In the genomic region with DNA sequence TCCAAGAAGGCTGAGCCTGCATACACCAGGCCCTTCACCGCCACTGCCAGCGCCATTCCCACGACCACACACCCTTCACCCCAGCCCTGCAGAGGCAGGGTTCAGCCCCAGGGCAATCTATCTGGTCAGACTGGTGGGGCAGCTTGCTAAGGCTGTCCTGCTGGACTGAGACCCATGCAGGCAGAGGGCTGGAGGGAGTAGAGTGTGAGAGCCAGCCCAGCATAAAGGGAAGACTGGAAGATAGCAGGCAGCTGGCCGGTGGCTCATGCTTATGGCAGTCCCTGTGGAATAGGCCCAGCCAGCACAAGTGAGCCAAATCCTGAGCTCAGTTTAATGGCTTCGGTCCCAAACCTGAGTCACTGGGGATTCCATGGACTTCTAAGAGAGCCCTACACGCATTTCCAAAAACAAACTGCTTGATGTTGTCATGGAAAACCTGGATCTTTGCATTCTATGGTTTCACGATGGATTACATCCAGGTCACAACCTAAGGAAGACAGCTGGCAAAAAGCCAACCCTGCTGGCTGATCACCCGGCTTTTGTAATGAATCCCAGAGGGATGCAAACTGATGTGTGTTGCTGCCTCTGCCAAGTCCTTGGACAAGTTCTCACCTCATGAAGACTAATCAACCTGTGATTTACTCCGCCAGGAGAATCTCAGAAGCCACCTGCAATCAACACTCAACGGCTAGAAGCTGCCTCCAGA, we compare ENCODE assay signal across 8 cellular contexts.
DNase-seq lines count a peak whose midpoint lies in the region; ATAC-seq lines count a peak whose summit lies in the region.

No MANE protein-coding gene starts in this region.

- H3K36me3 ChIP-seq in esophagus (ENCODE audit: control insufficient read depth in 2 of 2, insufficient read depth in 2 of 2, low read length in 1 of 2) (no peaks in the 10 kb centered on the region), muscle layer of duodenum (ENCODE audit: control insufficient read depth in 1 of 2, insufficient read depth in 2 of 2, low read length in 2 of 2) (no peaks in the 10 kb centered on the region)

- DNase-seq in EL (peak; percentile 99), NCI-H69 (lab: John Stamatoyannopoulos, UW) (peak; percentile 90)
- DNase-seq in activated CD4-positive, alpha-beta T cell treated with anti-CD3 and anti-CD28 coated beads for 4 hours: no peak

- H3K4me1 ChIP-seq in esophagus (ENCODE audit: control insufficient read depth in 2 of 2, insufficient read depth in 2 of 2, low read length in 1 of 2): peaks cover 7 to 9% of the 10 kb centered on the region in 2 donors
- H3K4me1 ChIP-seq in muscle layer of duodenum (ENCODE audit: control insufficient read depth in 1 of 2, insufficient read depth in 2 of 2, low read length in 2 of 2): peaks cover 22 to 50% of the 10 kb centered on the region in 2 donors

- ATAC-seq in GM21576 (IDR thresholded peaks at IDR 0.05; ENCODE audit: unreplicated experiment) (no peak), HG03442 (IDR thresholded peaks at IDR 0.05; ENCODE audit: unreplicated experiment) (no peak), HG02588 (IDR thresholded peaks at IDR 0.05; ENCODE audit: unreplicated experiment) (no peak)

- H3K9me3 ChIP-seq in esophagus (ENCODE audit: control insufficient read depth in 2 of 2, insufficient read depth in 1 of 2, low read depth in 1 of 2, low read length in 1 of 2) (no peaks in the 10 kb centered on the region), muscle layer of duodenum (ENCODE audit: control insufficient read depth in 1 of 2, low read length in 2 of 2) (no peaks in the 10 kb centered on the region)

- H3K4me3 ChIP-seq in esophagus (ENCODE audit: low read depth in 1 of 2, low read length in 2 of 2) (no peak overlapping the region), muscle layer of duodenum (ENCODE audit: low read depth in 1 of 2, low read length in 2 of 2) (peak overlapping the region in 1 of 2 donors; percentile 20)

- H3K27ac ChIP-seq in esophagus (ENCODE audit: low read depth in 2 of 2, low read length in 1 of 2) (peak overlapping the region; percentile 47 to 88), muscle layer of duodenum (ENCODE audit: low read length) (peak overlapping the region; percentile 84)

- WGBS in esophagus, 2 donors: 19 to 27% methylated on average over 10 of the region's 10 CpGs

- no peaks in the 10 kb centered on the region for H3K27me3 ChIP-seq in esophagus (ENCODE audit: control insufficient read depth in 1 of 2, insufficient read depth in 2 of 2, low read length in 2 of 2)
- H3K27me3 ChIP-seq in muscle layer of duodenum (ENCODE audit: low read depth, low read length): no peaks in the 10 kb centered on the region

Comparison
In these comparisons a context has a peak if more than half of its experiments do, and no peak if none do; other contexts are left out.
1. DNase-seq: peak in EL (single experiment) and NCI-H69 (single experiment); none in activated CD4-positive, alpha-beta T cell treated with anti-CD3 and anti-CD28 coated beads for 4 hours (0 of 2).